Comparison of ENCODE assay signal across 27 cellular contexts in genomic region chr12:58592817-58593216, GRCh38.
DNase-seq lines count a peak whose midpoint lies in the region; ATAC-seq and TF ChIP-seq lines count a peak whose summit lies in the region.
"Had no signal": no experiment of that assay in that cellular context is flagged by ENCODE, and none has a peak within 500 bp of the region (broad histone marks: within the 10 kb centered on the region; RNA-seq: fewer than 3 reads in every experiment).

No MANE protein-coding gene starts in this region.

- no peak for TF ChIP-seq POLR2A in esophagus squamous epithelium (IDR thresholded peaks at IDR 0.05)

- H3K4me2 ChIP-seq in neural progenitor cell, result no peak overlapping the region
- H3K4me2 ChIP-seq: PC-9, SK-N-SH had no signal

- no peaks in the 10 kb centered on the region for H4K20me1 ChIP-seq in neural progenitor cell (ENCODE audit: low read depth)

- H3K79me2 ChIP-seq in neural progenitor cell (ENCODE audit: low read depth), result no peaks in the 10 kb centered on the region
- H3K79me2 ChIP-seq: parathyroid adenoma had no signal

- H3K4me1 Mint-ChIP-seq in endothelial cell (ENCODE audit: unreplicated experiment) (no peaks in the 10 kb centered on the region), neural progenitor cell (no peaks in the 10 kb centered on the region), natural killer cell (no peaks in the 10 kb centered on the region)
- H3K4me1 Mint-ChIP-seq: CD4-positive, CD25-positive, alpha-beta regulatory T cell; nephron progenitor cell had no signal

- 25 to 30% methylated on average over 2 of the region's 2 CpGs for WGBS in esophagus squamous epithelium, 2 donors

- H3K4me3 Mint-ChIP-seq in endothelial cell (ENCODE audit: unreplicated experiment), result no peak overlapping the region
- H3K4me3 Mint-ChIP-seq in neural progenitor cell, result no peak overlapping the region
- no peak overlapping the region for H3K4me3 Mint-ChIP-seq in natural killer cell
- H3K4me3 Mint-ChIP-seq: activated T-cell treated with anti-CD3 and anti-CD28 coated beads, Interleukin-2, amount 50 U/mL, for 72 hours; CD4-positive, CD25-positive, alpha-beta regulatory T cell; nephron progenitor cell; T-helper 1 cell treated with Interleukin-12 subunit alpha and Interleukin-12 subunit beta and Interleukin-4 antibody, amounts not matched to agents 30 μg/mL and 1 μg/mL, for 36 hours had no signal

- H3K27me3 ChIP-seq in esophagus squamous epithelium, result no peaks in the 10 kb centered on the region
- no peaks in the 10 kb centered on the region for H3K27me3 ChIP-seq in muscle layer of colon (ENCODE audit: control insufficient read depth in 1 of 2, insufficient read depth in 2 of 2, low read length in 2 of 2)
- no peaks in the 10 kb centered on the region for H3K27me3 ChIP-seq in neural progenitor cell

- ATAC-seq in sciatic nerve (peak; percentile 76), natural killer cell (no peak)
- ATAC-seq: activated T-cell treated with anti-CD3 and anti-CD28 coated beads, Interleukin-2, amount 50 U/mL, for 72 hours; lower lobe of right lung; Right ventricle myocardium inferior had no signal

- H3K9me3 Mint-ChIP-seq in endothelial cell (ENCODE audit: unreplicated experiment) (no peaks in the 10 kb centered on the region), neural progenitor cell (no peaks in the 10 kb centered on the region), natural killer cell (peaks cover 2 to 3% of the 10 kb centered on the region in 2 donors)
- H3K9me3 Mint-ChIP-seq: nephron progenitor cell; T-helper 1 cell treated with Interleukin-12 subunit alpha and Interleukin-12 subunit beta and Interleukin-4 antibody, amounts not matched to agents 30 μg/mL and 1 μg/mL, for 36 hours had no signal

- no peaks in the 10 kb centered on the region for H3K9me3 ChIP-seq in esophagus squamous epithelium
- no peaks in the 10 kb centered on the region for H3K9me3 ChIP-seq in muscle layer of colon (ENCODE audit: low read length)
- H3K9me3 ChIP-seq in neural progenitor cell (ENCODE audit: low read depth), result no peaks in the 10 kb centered on the region
- H3K9me3 ChIP-seq: lower lobe of right lung, SK-N-SH had no signal

- no peak overlapping the region for H3K27ac Mint-ChIP-seq in endothelial cell (ENCODE audit: unreplicated experiment)
- H3K27ac Mint-ChIP-seq in neural progenitor cell, result no peak overlapping the region
- no peak overlapping the region for H3K27ac Mint-ChIP-seq in natural killer cell
- H3K27ac Mint-ChIP-seq: activated T-cell treated with anti-CD3 and anti-CD28 coated beads, Interleukin-2, amount 50 U/mL, for 72 hours; CD4-positive, CD25-positive, alpha-beta regulatory T cell; nephron progenitor cell; T-helper 1 cell treated with Interleukin-12 subunit alpha and Interleukin-12 subunit beta and Interleukin-4 antibody, amounts not matched to agents 30 μg/mL and 1 μg/mL, for 36 hours had no signal

- TF ChIP-seq CTCF in VCaP (conservative IDR thresholded peaks at IDR 0.05) (no peak), esophagus squamous epithelium (IDR thresholded peaks at IDR 0.05) (no peak), endothelial cell (IDR thresholded peaks at IDR 0.05; ENCODE audit: unreplicated experiment) (no peak), neural progenitor cell (IDR thresholded peaks at IDR 0.05) (no peak), natural killer cell (IDR thresholded peaks at IDR 0.05) (no peak)

- H3K36me3 Mint-ChIP-seq in endothelial cell (ENCODE audit: low read depth, unreplicated experiment) (no peaks in the 10 kb centered on the region), neural progenitor cell (no peaks in the 10 kb centered on the region), natural killer cell (no peaks in the 10 kb centered on the region)
- H3K36me3 Mint-ChIP-seq: CD4-positive, CD25-positive, alpha-beta regulatory T cell had no signal

- peak overlapping the region; percentile 16; the same call in 1 of the 2 replicates for H3K27ac ChIP-seq in VCaP
- peak overlapping the region in 3 of 4 donors; percentile 71 to 77 (median 76) for H3K27ac ChIP-seq in esophagus squamous epithelium
- peak overlapping the region; percentile 60 for H3K27ac ChIP-seq in muscle layer of colon (ENCODE audit: low read depth, low read length)
- H3K27ac ChIP-seq in neural progenitor cell, result no peak overlapping the region
- H3K27ac ChIP-seq: GM23248, lower lobe of right lung, parathyroid adenoma, PC-9 had no signal

- DNase-seq in esophagus squamous epithelium (lab: John Stamatoyannopoulos, UW) (no peak), sciatic nerve (ENCODE audit: low spot score) (no peak), endothelial cell (ENCODE audit: low spot score) (no peak), HuH-7.5 (ENCODE audit: low spot score) (no peak), neural progenitor cell (ENCODE audit: low spot score) (no peak), natural killer cell (no peak)
- DNase-seq: activated naive CD4-positive, alpha-beta T cell treated with Interleukin-2 at 50 U/mL for 16 hours; activated T-cell treated with anti-CD3 and anti-CD28 coated beads, Interleukin-2, amount 50 U/mL, for 72 hours; Calu3; CD4-positive, CD25-positive, alpha-beta regulatory T cell; DMS79; GDM1; GM23248; IMR-90; lower lobe of right lung; NCI-H1436; NCI-H345; nephron progenitor cell; PC-9; SK-N-SH; stimulated activated CD4-positive, alpha-beta T cell treated with anti-CD3 and anti-CD28 coated beads, Interleukin-15, amount 100 ng/mL, for 24 hours; stimulated activated CD4-positive, alpha-beta T cell treated with anti-CD3 and anti-CD28 coated beads, Interleukin-4, amount 100 ng/mL, for 4 hours had no signal

- H2AFZ ChIP-seq in neural progenitor cell (replicated peaks), result no peak overlapping the region
- H2AFZ ChIP-seq: GM23248, parathyroid adenoma, PC-9 had no signal

- H3F3A ChIP-seq in neural progenitor cell (ENCODE audit: low read depth), result no peaks in the 10 kb centered on the region

- H3K4me3 ChIP-seq in esophagus squamous epithelium (no peak overlapping the region), muscle layer of colon (ENCODE audit: low read depth in 1 of 2, low read length in 2 of 2) (no peak overlapping the region), neural progenitor cell (no peak overlapping the region)
- H3K4me3 ChIP-seq: GM23248, lower lobe of right lung, PC-9 had no signal

- H3K36me3 ChIP-seq in esophagus squamous epithelium, result no peaks in the 10 kb centered on the region
- H3K36me3 ChIP-seq in muscle layer of colon (ENCODE audit: insufficient read depth, low read length), result no peaks in the 10 kb centered on the region
- H3K36me3 ChIP-seq in neural progenitor cell, result no peaks in the 10 kb centered on the region
- H3K36me3 ChIP-seq: lower lobe of right lung had no signal

- H3K27me3 Mint-ChIP-seq in endothelial cell (ENCODE audit: unreplicated experiment) (no peaks in the 10 kb centered on the region), neural progenitor cell (ENCODE audit: insufficient read depth, low read depth) (no peaks in the 10 kb centered on the region), natural killer cell (ENCODE audit: low read depth in 2 of 2) (no peaks in the 10 kb centered on the region)
- H3K27me3 Mint-ChIP-seq: CD4-positive, CD25-positive, alpha-beta regulatory T cell had no signal

- H3K9ac ChIP-seq in muscle layer of colon (ENCODE audit: low read length) (no peak overlapping the region), neural progenitor cell (no peak overlapping the region)
- H3K9ac ChIP-seq: GM23248, parathyroid adenoma, SK-N-SH had no signal

- H3K4me1 ChIP-seq in esophagus squamous epithelium (peaks cover 0 to 51% (median 14%) of the 10 kb centered on the region in 3 donors), muscle layer of colon (ENCODE audit: insufficient read depth, low read length) (peaks cover 17% of the 10 kb centered on the region), neural progenitor cell (peaks cover 10% of the 10 kb centered on the region)
- H3K4me1 ChIP-seq: lower lobe of right lung, parathyroid adenoma had no signal

- intact Hi-C loops in esophagus squamous epithelium (cut with DNase I) (no loop called here), sciatic nerve (cut with DNase I) (no loop called here), natural killer cell (cut with micrococcal nuclease) (no loop called here)
